ENCODE assay signal across 8 cellular contexts in genomic region chr10:92387289-92387940, GRCh38.
DNase-seq lines count a peak whose midpoint lies in the region; ATAC-seq and TF ChIP-seq lines count a peak whose summit lies in the region.

No MANE protein-coding gene starts in this region.

- DNase-seq in DMS53 (lab: John Stamatoyannopoulos, UW) (peak; percentile 51), DMS53 treated with DMSO at 0.1 percent for 48 hours (lab: John Stamatoyannopoulos, UW; ENCODE audit: unreplicated experiment) (no peak), OCI-M2 (lab: John Stamatoyannopoulos, UW; ENCODE audit: unreplicated experiment) (peak; percentile 37), endothelial cell (ENCODE audit: low spot score) (peak; percentile 90), posterior vena cava (ENCODE audit: low spot score) (peak; percentile 34), NCI-H774 (lab: John Stamatoyannopoulos, UW) (no peak), superior temporal gyrus (ENCODE audit: extremely low spot score) (no peak)

- no peaks in the 10 kb centered on the region for H3K36me3 Mint-ChIP-seq in endothelial cell (ENCODE audit: low read depth, unreplicated experiment)

- peaks cover 28% of the 10 kb centered on the region for H3K4me1 Mint-ChIP-seq in endothelial cell (ENCODE audit: unreplicated experiment)

- no peak for TF ChIP-seq CTCF in endothelial cell (IDR thresholded peaks at IDR 0.05; ENCODE audit: unreplicated experiment)

- no peak for ATAC-seq in HG03432 (IDR thresholded peaks at IDR 0.05; ENCODE audit: unreplicated experiment)

- no peaks in the 10 kb centered on the region for H3K9me3 Mint-ChIP-seq in endothelial cell (ENCODE audit: unreplicated experiment)

- peaks cover 4% of the 10 kb centered on the region for H3K27me3 Mint-ChIP-seq in endothelial cell (ENCODE audit: unreplicated experiment)

- intact Hi-C loops in posterior vena cava (cut with DNase I) = no loop called here

- H3K4me3 Mint-ChIP-seq in endothelial cell (ENCODE audit: unreplicated experiment) = no peak overlapping the region

- H3K27ac Mint-ChIP-seq in endothelial cell (ENCODE audit: unreplicated experiment) = peak overlapping the region; percentile 99

Comparison
In these comparisons a context has a peak if more than half of its experiments do, and no peak if none do; other contexts are left out.
1. DNase-seq: peak in DMS53 (single experiment), OCI-M2 (single experiment), endothelial cell (single experiment) and posterior vena cava (single experiment); none in DMS53 treated with DMSO at 0.1 percent for 48 hours (single experiment), NCI-H774 (single experiment) and superior temporal gyrus (single experiment).